1 cellular context compared by ENCODE assay signal in genomic region chr2:159904127-159904564, GRCh38.
TF ChIP-seq lines count a peak whose summit lies in the region.

No MANE protein-coding gene starts in this region.

TF ChIP-seq in H1, 55 proteins besides CTCF, POLR2A, EP300 and RAD21 (continued from another document):
- TF ChIP-seq, protein P1, sequence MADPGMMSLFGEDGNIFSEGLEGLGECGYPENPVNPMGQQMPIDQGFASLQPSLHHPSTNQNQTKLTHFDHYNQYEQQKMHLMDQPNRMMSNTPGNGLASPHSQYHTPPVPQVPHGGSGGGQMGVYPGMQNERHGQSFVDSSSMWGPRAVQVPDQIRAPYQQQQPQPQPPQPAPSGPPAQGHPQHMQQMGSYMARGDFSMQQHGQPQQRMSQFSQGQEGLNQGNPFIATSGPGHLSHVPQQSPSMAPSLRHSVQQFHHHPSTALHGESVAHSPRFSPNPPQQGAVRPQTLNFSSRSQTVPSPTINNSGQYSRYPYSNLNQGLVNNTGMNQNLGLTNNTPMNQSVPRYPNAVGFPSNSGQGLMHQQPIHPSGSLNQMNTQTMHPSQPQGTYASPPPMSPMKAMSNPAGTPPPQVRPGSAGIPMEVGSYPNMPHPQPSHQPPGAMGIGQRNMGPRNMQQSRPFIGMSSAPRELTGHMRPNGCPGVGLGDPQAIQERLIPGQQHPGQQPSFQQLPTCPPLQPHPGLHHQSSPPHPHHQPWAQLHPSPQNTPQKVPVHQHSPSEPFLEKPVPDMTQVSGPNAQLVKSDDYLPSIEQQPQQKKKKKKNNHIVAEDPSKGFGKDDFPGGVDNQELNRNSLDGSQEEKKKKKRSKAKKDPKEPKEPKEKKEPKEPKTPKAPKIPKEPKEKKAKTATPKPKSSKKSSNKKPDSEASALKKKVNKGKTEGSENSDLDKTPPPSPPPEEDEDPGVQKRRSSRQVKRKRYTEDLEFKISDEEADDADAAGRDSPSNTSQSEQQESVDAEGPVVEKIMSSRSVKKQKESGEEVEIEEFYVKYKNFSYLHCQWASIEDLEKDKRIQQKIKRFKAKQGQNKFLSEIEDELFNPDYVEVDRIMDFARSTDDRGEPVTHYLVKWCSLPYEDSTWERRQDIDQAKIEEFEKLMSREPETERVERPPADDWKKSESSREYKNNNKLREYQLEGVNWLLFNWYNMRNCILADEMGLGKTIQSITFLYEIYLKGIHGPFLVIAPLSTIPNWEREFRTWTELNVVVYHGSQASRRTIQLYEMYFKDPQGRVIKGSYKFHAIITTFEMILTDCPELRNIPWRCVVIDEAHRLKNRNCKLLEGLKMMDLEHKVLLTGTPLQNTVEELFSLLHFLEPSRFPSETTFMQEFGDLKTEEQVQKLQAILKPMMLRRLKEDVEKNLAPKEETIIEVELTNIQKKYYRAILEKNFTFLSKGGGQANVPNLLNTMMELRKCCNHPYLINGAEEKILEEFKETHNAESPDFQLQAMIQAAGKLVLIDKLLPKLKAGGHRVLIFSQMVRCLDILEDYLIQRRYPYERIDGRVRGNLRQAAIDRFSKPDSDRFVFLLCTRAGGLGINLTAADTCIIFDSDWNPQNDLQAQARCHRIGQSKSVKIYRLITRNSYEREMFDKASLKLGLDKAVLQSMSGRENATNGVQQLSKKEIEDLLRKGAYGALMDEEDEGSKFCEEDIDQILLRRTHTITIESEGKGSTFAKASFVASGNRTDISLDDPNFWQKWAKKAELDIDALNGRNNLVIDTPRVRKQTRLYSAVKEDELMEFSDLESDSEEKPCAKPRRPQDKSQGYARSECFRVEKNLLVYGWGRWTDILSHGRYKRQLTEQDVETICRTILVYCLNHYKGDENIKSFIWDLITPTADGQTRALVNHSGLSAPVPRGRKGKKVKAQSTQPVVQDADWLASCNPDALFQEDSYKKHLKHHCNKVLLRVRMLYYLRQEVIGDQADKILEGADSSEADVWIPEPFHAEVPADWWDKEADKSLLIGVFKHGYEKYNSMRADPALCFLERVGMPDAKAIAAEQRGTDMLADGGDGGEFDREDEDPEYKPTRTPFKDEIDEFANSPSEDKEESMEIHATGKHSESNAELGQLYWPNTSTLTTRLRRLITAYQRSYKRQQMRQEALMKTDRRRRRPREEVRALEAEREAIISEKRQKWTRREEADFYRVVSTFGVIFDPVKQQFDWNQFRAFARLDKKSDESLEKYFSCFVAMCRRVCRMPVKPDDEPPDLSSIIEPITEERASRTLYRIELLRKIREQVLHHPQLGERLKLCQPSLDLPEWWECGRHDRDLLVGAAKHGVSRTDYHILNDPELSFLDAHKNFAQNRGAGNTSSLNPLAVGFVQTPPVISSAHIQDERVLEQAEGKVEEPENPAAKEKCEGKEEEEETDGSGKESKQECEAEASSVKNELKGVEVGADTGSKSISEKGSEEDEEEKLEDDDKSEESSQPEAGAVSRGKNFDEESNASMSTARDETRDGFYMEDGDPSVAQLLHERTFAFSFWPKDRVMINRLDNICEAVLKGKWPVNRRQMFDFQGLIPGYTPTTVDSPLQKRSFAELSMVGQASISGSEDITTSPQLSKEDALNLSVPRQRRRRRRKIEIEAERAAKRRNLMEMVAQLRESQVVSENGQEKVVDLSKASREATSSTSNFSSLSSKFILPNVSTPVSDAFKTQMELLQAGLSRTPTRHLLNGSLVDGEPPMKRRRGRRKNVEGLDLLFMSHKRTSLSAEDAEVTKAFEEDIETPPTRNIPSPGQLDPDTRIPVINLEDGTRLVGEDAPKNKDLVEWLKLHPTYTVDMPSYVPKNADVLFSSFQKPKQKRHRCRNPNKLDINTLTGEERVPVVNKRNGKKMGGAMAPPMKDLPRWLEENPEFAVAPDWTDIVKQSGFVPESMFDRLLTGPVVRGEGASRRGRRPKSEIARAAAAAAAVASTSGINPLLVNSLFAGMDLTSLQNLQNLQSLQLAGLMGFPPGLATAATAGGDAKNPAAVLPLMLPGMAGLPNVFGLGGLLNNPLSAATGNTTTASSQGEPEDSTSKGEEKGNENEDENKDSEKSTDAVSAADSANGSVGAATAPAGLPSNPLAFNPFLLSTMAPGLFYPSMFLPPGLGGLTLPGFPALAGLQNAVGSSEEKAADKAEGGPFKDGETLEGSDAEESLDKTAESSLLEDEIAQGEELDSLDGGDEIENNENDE (IDR thresholded peaks at IDR 0.05; ENCODE audit: insufficient replicate concordance, low read length): no peak
- TF ChIP-seq SIN3A (conservative IDR thresholded peaks at IDR 0.05 in 1 of 2, IDR thresholded peaks at IDR 0.05 in 1 of 2; ENCODE audit: low read depth in 1 of 2, low read length in 2 of 2) (no peak), TCF12 (IDR thresholded peaks at IDR 0.05; ENCODE audit: low read depth, low read length) (no peak), EGR1 (IDR thresholded peaks at IDR 0.05; ENCODE audit: borderline replicate concordance, low read depth, low read length) (0 out of 2 replicates have a peak, but pooled peaks have one; percentile 1), SP4 (IDR thresholded peaks at IDR 0.05; ENCODE audit: low read length) (no peak), SRF (IDR thresholded peaks at IDR 0.05; ENCODE audit: low read depth, low read length) (no peak), CHD1 (IDR thresholded peaks at IDR 0.05; ENCODE audit: low read depth, low read length) (no peak), YY1 (IDR thresholded peaks at IDR 0.05; ENCODE audit: low read depth, low read length) (no peak), TBP (IDR thresholded peaks at IDR 0.05; ENCODE audit: low read depth, low read length) (no peak), RXRA (IDR thresholded peaks at IDR 0.05; ENCODE audit: insufficient read depth, low read depth, low read length) (no peak), ASH2L (IDR thresholded peaks at IDR 0.05; ENCODE audit: low read length) (no peak), SIRT6 (IDR thresholded peaks at IDR 0.05; ENCODE audit: low read length) (no peak), TAF1 (IDR thresholded peaks at IDR 0.05; ENCODE audit: low read depth, low read length) (peak; percentile 57), KDM5A (IDR thresholded peaks at IDR 0.05; ENCODE audit: low read length) (no peak), POLR2AphosphoS5 (IDR thresholded peaks at IDR 0.05; ENCODE audit: low read depth, low read length) (no peak), EZH2 (IDR thresholded peaks at IDR 0.05; ENCODE audit: low read depth, low read length, severe bottlenecking) (peak; percentile 49), BCL11A (IDR thresholded peaks at IDR 0.05; ENCODE audit: low read depth in 2 of 2, low read length in 2 of 2) (no peak), TEAD4 (IDR thresholded peaks at IDR 0.05; ENCODE audit: low read depth, low read length) (no peak), NRF1 (IDR thresholded peaks at IDR 0.05; ENCODE audit: low read depth, low read length) (no peak), CREB1 (IDR thresholded peaks at IDR 0.05) (no peak), RFX5 (IDR thresholded peaks at IDR 0.05; ENCODE audit: borderline replicate concordance, low read depth, low read length) (no peak), FOSL1 (IDR thresholded peaks at IDR 0.05; ENCODE audit: insufficient read depth, low read depth, low read length) (no peak), E2F6 (IDR thresholded peaks at IDR 0.05) (no peak), SP2 (IDR thresholded peaks at IDR 0.05; ENCODE audit: low read length) (no peak), RNF2 (IDR thresholded peaks at IDR 0.05; ENCODE audit: borderline replicate concordance, low read depth, low read length, missing control alignments, poor library complexity, severe bottlenecking) (peak; percentile 64)
- TF ChIP-seq, protein P2, sequence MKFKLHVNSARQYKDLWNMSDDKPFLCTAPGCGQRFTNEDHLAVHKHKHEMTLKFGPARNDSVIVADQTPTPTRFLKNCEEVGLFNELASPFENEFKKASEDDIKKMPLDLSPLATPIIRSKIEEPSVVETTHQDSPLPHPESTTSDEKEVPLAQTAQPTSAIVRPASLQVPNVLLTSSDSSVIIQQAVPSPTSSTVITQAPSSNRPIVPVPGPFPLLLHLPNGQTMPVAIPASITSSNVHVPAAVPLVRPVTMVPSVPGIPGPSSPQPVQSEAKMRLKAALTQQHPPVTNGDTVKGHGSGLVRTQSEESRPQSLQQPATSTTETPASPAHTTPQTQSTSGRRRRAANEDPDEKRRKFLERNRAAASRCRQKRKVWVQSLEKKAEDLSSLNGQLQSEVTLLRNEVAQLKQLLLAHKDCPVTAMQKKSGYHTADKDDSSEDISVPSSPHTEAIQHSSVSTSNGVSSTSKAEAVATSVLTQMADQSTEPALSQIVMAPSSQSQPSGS (IDR thresholded peaks at IDR 0.05; ENCODE audit: low read length): no peak
- TF ChIP-seq, protein P3, sequence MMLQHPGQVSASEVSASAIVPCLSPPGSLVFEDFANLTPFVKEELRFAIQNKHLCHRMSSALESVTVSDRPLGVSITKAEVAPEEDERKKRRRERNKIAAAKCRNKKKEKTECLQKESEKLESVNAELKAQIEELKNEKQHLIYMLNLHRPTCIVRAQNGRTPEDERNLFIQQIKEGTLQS (IDR thresholded peaks at IDR 0.05; ENCODE audit: insufficient read depth, low read depth, low read length): no peak
- TF ChIP-seq, protein P4, sequence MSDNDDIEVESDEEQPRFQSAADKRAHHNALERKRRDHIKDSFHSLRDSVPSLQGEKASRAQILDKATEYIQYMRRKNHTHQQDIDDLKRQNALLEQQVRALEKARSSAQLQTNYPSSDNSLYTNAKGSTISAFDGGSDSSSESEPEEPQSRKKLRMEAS (IDR thresholded peaks at IDR 0.05): no peak
